ENCODE assay signal across 19 cellular contexts in genomic region chr2:88250402-88250801, GRCh38.
"Had no signal": no experiment of that assay in that cellular context is flagged by ENCODE, and none has a peak within 500 bp of the region (broad histone marks: within the 10 kb centered on the region; RNA-seq: fewer than 3 reads in every experiment).

No MANE protein-coding gene starts in this region.

- DNase-seq: effector CD4-positive, alpha-beta T cell; endodermal cell; islet precursor cell; left lung; lower lobe of right lung; naive thymus-derived CD4-positive, alpha-beta T cell; nephron progenitor cell; psoas muscle; retina; sigmoid colon; stimulated activated CD4-positive, alpha-beta T cell treated with anti-CD3 and anti-CD28 coated beads, Interleukin-12 subunit alpha, Interleukin-12 subunit beta, amount 100 ng/mL, for 4 hours; stimulated activated naive CD4-positive, alpha-beta T cell treated with Interleukin-2 at 50 U/mL for 16 hours; trophoblast cell had no signal

- H3K27me3 ChIP-seq: sigmoid colon had no signal

- H3K27ac ChIP-seq: coronary artery, left lung, lower lobe of right lung, psoas muscle, sigmoid colon had no signal

- H3K4me3 Mint-ChIP-seq: endodermal cell; memory B cell; naive thymus-derived CD4-positive, alpha-beta T cell; nephron progenitor cell had no signal

- H3K36me3 ChIP-seq: left lung, lower lobe of right lung, sigmoid colon had no signal

- H3K4me3 ChIP-seq: coronary artery, left lung, lower lobe of right lung, psoas muscle, sigmoid colon, skin epidermis had no signal

- ATAC-seq: esophagus mucosa; left lung; lower lobe of right lung; naive thymus-derived CD4-positive, alpha-beta T cell; psoas muscle had no signal

- H3K4me1 ChIP-seq: left lung, lower lobe of right lung, psoas muscle, sigmoid colon had no signal

- FAIRE-seq: endothelial cell of umbilical vein, frontal cortex had no signal

- H3K36me3 Mint-ChIP-seq: naive thymus-derived CD4-positive, alpha-beta T cell had no signal

- H3K27ac Mint-ChIP-seq: endodermal cell; memory B cell; naive thymus-derived CD4-positive, alpha-beta T cell; nephron progenitor cell had no signal

- H3K9me3 ChIP-seq: left lung, lower lobe of right lung, psoas muscle, sigmoid colon had no signal
